21 cellular contexts compared by ENCODE assay signal in genomic region chr10:116247701-116248100, GRCh38. TPM values are rescaled to one million over a fixed set of nuclear protein-coding genes. Genes with fewer than 3 reads are reported as not detected.
"Had no signal": no experiment of that assay in that cellular context is flagged by ENCODE, and none has a peak within 500 bp of the region (broad histone marks: within the 10 kb centered on the region; RNA-seq: fewer than 3 reads in every experiment).

No MANE protein-coding gene starts in this region.

- H3K36me3 Mint-ChIP-seq: activated naive CD8-positive, alpha-beta T cell treated with anti-CD3 and anti-CD28 coated beads for 36 hours; immature natural killer cell; naive B cell; stimulated activated memory B cell treated with anti-CD40 and anti-IgM and Interleukin-4, amounts not matched to agents 10 μg/mL and 1 μg/mL and 100 μg/mL, for 72 hours had no signal

- H3K27me3 Mint-ChIP-seq: activated B cell treated with CpG ODN at 0.5 μM for 24 hours; activated CD4-positive, alpha-beta T cell treated with anti-CD3 and anti-CD28 coated beads, Interleukin-2, amount 10 ng/mL, durations not matched to agents 7 days and 5 days; activated naive CD8-positive, alpha-beta T cell treated with anti-CD3 and anti-CD28 coated beads for 36 hours; central memory CD8-positive, alpha-beta T cell; naive B cell; stimulated activated memory B cell treated with anti-CD40 and anti-IgM and Interleukin-4, amounts not matched to agents 10 μg/mL and 1 μg/mL and 100 μg/mL, for 72 hours had no signal

- DNase-seq: activated B cell treated with CpG ODN at 0.5 μM for 24 hours; activated CD4-positive, alpha-beta T cell treated with anti-CD3 and anti-CD28 coated beads, Interleukin-2, amount 10 ng/mL, durations not matched to agents 7 days and 5 days; activated CD8-positive, alpha-beta memory T cell treated with anti-CD3 and anti-CD28 coated beads, Interleukin-2, amount 50 U/mL, for 48 hours; activated gamma-delta T cell; activated naive CD8-positive, alpha-beta T cell treated with anti-CD3 and anti-CD28 coated beads for 36 hours; activated T-cell treated with anti-CD3 and anti-CD28 coated beads, Interleukin-2, amount 50 U/mL, for 72 hours; brain microvascular endothelial cell; effector CD8-positive, alpha-beta T cell; esophagus squamous epithelium; foreskin melanocyte; heart left ventricle; immature natural killer cell; naive B cell; substantia nigra; T-helper 2 cell; transverse colon had no signal

- H3K9me3 Mint-ChIP-seq: activated B cell treated with CpG ODN at 0.5 μM for 24 hours; activated CD4-positive, alpha-beta T cell treated with anti-CD3 and anti-CD28 coated beads, Interleukin-2, amount 10 ng/mL, durations not matched to agents 7 days and 5 days; activated naive CD8-positive, alpha-beta T cell treated with anti-CD3 and anti-CD28 coated beads for 36 hours; activated T-cell treated with anti-CD3 and anti-CD28 coated beads, Interleukin-2, amount 50 U/mL, for 72 hours had no signal

- H3K27ac Mint-ChIP-seq: activated B cell treated with CpG ODN at 0.5 μM for 24 hours; activated CD4-positive, alpha-beta T cell treated with anti-CD3 and anti-CD28 coated beads, Interleukin-2, amount 10 ng/mL, durations not matched to agents 7 days and 5 days; activated naive CD8-positive, alpha-beta T cell treated with anti-CD3 and anti-CD28 coated beads for 36 hours; activated T-cell treated with anti-CD3 and anti-CD28 coated beads, Interleukin-2, amount 50 U/mL, for 72 hours; immature natural killer cell; naive B cell; stimulated activated memory B cell treated with anti-CD40 and anti-IgM and Interleukin-4, amounts not matched to agents 10 μg/mL and 1 μg/mL and 100 μg/mL, for 72 hours had no signal

- H3K4me1 Mint-ChIP-seq: activated B cell treated with CpG ODN at 0.5 μM for 24 hours; activated CD4-positive, alpha-beta T cell treated with anti-CD3 and anti-CD28 coated beads, Interleukin-2, amount 10 ng/mL, durations not matched to agents 7 days and 5 days; activated naive CD8-positive, alpha-beta T cell treated with anti-CD3 and anti-CD28 coated beads for 36 hours; central memory CD8-positive, alpha-beta T cell; immature natural killer cell; naive B cell; stimulated activated memory B cell treated with anti-CD40 and anti-IgM and Interleukin-4, amounts not matched to agents 10 μg/mL and 1 μg/mL and 100 μg/mL, for 72 hours had no signal

- FAIRE-seq: endothelial cell of umbilical vein, TTC549 had no signal

- ATAC-seq: activated T-cell treated with anti-CD3 and anti-CD28 coated beads, Interleukin-2, amount 50 U/mL, for 72 hours; heart left ventricle; stimulated activated memory B cell treated with anti-CD40 and anti-IgM and Interleukin-4, amounts not matched to agents 10 μg/mL and 1 μg/mL and 100 μg/mL, for 72 hours had no signal

- H3K4me3 Mint-ChIP-seq: activated B cell treated with CpG ODN at 0.5 μM for 24 hours; activated CD4-positive, alpha-beta T cell treated with anti-CD3 and anti-CD28 coated beads, Interleukin-2, amount 10 ng/mL, durations not matched to agents 7 days and 5 days; activated naive CD8-positive, alpha-beta T cell treated with anti-CD3 and anti-CD28 coated beads for 36 hours; activated T-cell treated with anti-CD3 and anti-CD28 coated beads, Interleukin-2, amount 50 U/mL, for 72 hours; central memory CD8-positive, alpha-beta T cell; immature natural killer cell; naive B cell; stimulated activated memory B cell treated with anti-CD40 and anti-IgM and Interleukin-4, amounts not matched to agents 10 μg/mL and 1 μg/mL and 100 μg/mL, for 72 hours had no signal

RNA-seq across cellular contexts. Expression of gene GFRA1, which starts 25.3 kb away (rescaled TPM):
- total RNA-seq: activated B cell treated with CpG ODN at 0.5 μM for 24 hours; activated CD4-positive, alpha-beta T cell treated with anti-CD3 and anti-CD28 coated beads, Interleukin-2, amount 10 ng/mL, durations not matched to agents 7 days and 5 days; activated naive CD8-positive, alpha-beta T cell treated with anti-CD3 and anti-CD28 coated beads for 36 hours; activated T-cell treated with anti-CD3 and anti-CD28 coated beads, Interleukin-2, amount 50 U/mL, for 72 hours; mononuclear cell had no signal
